ENCODE assay signal across 8 cellular contexts in genomic region chr11:7665473-7666291, GRCh38. TPM values are rescaled to one million over a fixed set of nuclear protein-coding genes. Genes with fewer than 3 reads are reported as not detected.
DNase-seq lines count a peak whose midpoint lies in the region; ATAC-seq and TF ChIP-seq lines count a peak whose summit lies in the region.

No MANE protein-coding gene starts in this region.

- no peak overlapping the region for H4K91ac ChIP-seq in neuronal stem cell (ENCODE audit: low read depth, low read length, poor library complexity)

- H3K4me3 ChIP-seq in OCI-LY1 (ENCODE audit: low read depth, low read length, poor library complexity, severe bottlenecking): no peak overlapping the region
- H3K4me3 ChIP-seq in fibroblast of lung (replicated peaks in 1 of 4; ENCODE audit: control extremely low read depth in 1 of 4, insufficient read depth in 1 of 4, low read depth in 3 of 4, low read length in 4 of 4): no peak overlapping the region
- H3K4me3 ChIP-seq in neuronal stem cell (ENCODE audit: low read length in 2 of 2): no peak overlapping the region

- no peak overlapping the region for H3K4ac ChIP-seq in neuronal stem cell (ENCODE audit: low read length)

- H3K27me3 ChIP-seq in OCI-LY1 (ENCODE audit: insufficient read depth, low read length) (no peaks in the 10 kb centered on the region), fibroblast of lung (ENCODE audit: control insufficient read depth, insufficient read depth, low read length) (no peaks in the 10 kb centered on the region), neuronal stem cell (ENCODE audit: control insufficient read depth in 3 of 3, insufficient read depth in 3 of 3, low read depth in 1 of 3, low read length in 3 of 3) (peaks cover 0 to 3% (median 0%) of the 10 kb centered on the region in 3 experiments)

- H3K23ac ChIP-seq in neuronal stem cell (ENCODE audit: low read depth, low read length, poor library complexity): peak overlapping the region; percentile 15

- H3K27ac ChIP-seq in OCI-LY1 (ENCODE audit: low read depth, low read length, poor library complexity, severe bottlenecking): no peak overlapping the region
- H3K27ac ChIP-seq in fibroblast of lung (ENCODE audit: insufficient read depth, low read length): no peak overlapping the region
- no peak overlapping the region for H3K27ac ChIP-seq in neuronal stem cell (replicated peaks; ENCODE audit: low read length)
- H3K27ac ChIP-seq in temporal lobe (ENCODE audit: low read depth, low read length): peak overlapping the region; percentile 23

- H3F3A ChIP-seq in OCI-LY1 (ENCODE audit: insufficient read depth, low read length): no peaks in the 10 kb centered on the region

- H3K36me3 ChIP-seq in OCI-LY1 (ENCODE audit: insufficient read depth, low read length): peaks cover 12% of the 10 kb centered on the region; the same call in 1 of the 2 replicates
- H3K36me3 ChIP-seq in fibroblast of lung (ENCODE audit: control insufficient read depth, insufficient read depth, low read length): no peaks in the 10 kb centered on the region
- peaks cover 0 to 18% of the 10 kb centered on the region in 2 donors for H3K36me3 ChIP-seq in neuronal stem cell (replicated peaks in 1 of 2; ENCODE audit: control insufficient read depth in 2 of 2, insufficient read depth in 2 of 2, low read length in 2 of 2)

- H3K18ac ChIP-seq in neuronal stem cell (ENCODE audit: low read length): peak overlapping the region; percentile 25

- H4K20me1 ChIP-seq in OCI-LY1 (ENCODE audit: insufficient read depth, low read length): no peaks in the 10 kb centered on the region
- H4K20me1 ChIP-seq in fibroblast of lung (ENCODE audit: control insufficient read depth, extremely low read depth, insufficient read depth, low read length): no peaks in the 10 kb centered on the region

- H3K4me2 ChIP-seq in OCI-LY1 (ENCODE audit: low read length): no peak overlapping the region
- H3K4me2 ChIP-seq in fibroblast of lung (ENCODE audit: extremely low read depth, insufficient read depth, low read length): no peak overlapping the region
- H3K4me2 ChIP-seq in neuronal stem cell (ENCODE audit: insufficient read depth, low read length, poor library complexity, severe bottlenecking): no peak overlapping the region

- no peak overlapping the region for H2BK5ac ChIP-seq in neuronal stem cell (ENCODE audit: low read length)

- H2AFZ ChIP-seq in OCI-LY1 (ENCODE audit: low read length) (no peak overlapping the region), fibroblast of lung (ENCODE audit: low read length) (no peak overlapping the region), neuronal stem cell (ENCODE audit: low read length) (no peak overlapping the region)

- H3K9me2 ChIP-seq in OCI-LY1 (ENCODE audit: low read depth, low read length): no peaks in the 10 kb centered on the region

- peak; percentile 92 for TF ChIP-seq CTCF in OCI-LY1 (IDR thresholded peaks at IDR 0.05; ENCODE audit: low read length)
- peak; percentile 71 to 78 for TF ChIP-seq CTCF in fibroblast of lung (conservative IDR thresholded peaks at IDR 0.05 in 1 of 2, IDR thresholded peaks at IDR 0.05 in 1 of 2; ENCODE audit: low read depth in 1 of 2, low read length in 2 of 2)

- H2BK12ac ChIP-seq in neuronal stem cell (ENCODE audit: low read length): peak overlapping the region; percentile 43

- no peak overlapping the region for H3K14ac ChIP-seq in neuronal stem cell (ENCODE audit: low read length)

- peak; percentile 16 for DNase-seq in DMS114 treated with DMSO at 0.1 percent for 48 hours (lab: John Stamatoyannopoulos, UW; ENCODE audit: unreplicated experiment)
- DNase-seq in activated T-cell treated with anti-CD3 and anti-CD28 coated beads for 48 hours (ENCODE audit: low read depth): peak; percentile 74
- peak; percentile 35 to 62 for DNase-seq in fibroblast of lung (ENCODE audit: low read depth in 2 of 2)
- DNase-seq in neuronal stem cell (ENCODE audit: low spot score): no peak

- H2AK5ac ChIP-seq in neuronal stem cell (ENCODE audit: low read depth, low read length): peak overlapping the region; percentile 22

- ATAC-seq in GM19455 (IDR thresholded peaks at IDR 0.05; ENCODE audit: unreplicated experiment) (peak; percentile 99), HG03469 (IDR thresholded peaks at IDR 0.05; ENCODE audit: unreplicated experiment) (peak; percentile 95)

- H3K4me1 ChIP-seq in OCI-LY1 (ENCODE audit: insufficient read depth, low read length, severe bottlenecking) (no peaks in the 10 kb centered on the region), fibroblast of lung (ENCODE audit: control insufficient read depth, extremely low read depth, insufficient read depth, low read length) (no peaks in the 10 kb centered on the region), neuronal stem cell (ENCODE audit: control insufficient read depth in 2 of 2, insufficient read depth in 1 of 2, low read depth in 1 of 2, low read length in 2 of 2) (peaks cover 11 to 20% of the 10 kb centered on the region in 2 donors)

- H3K79me2 ChIP-seq in OCI-LY1 (ENCODE audit: insufficient read depth, low read length) (no peaks in the 10 kb centered on the region), fibroblast of lung (ENCODE audit: control insufficient read depth, insufficient read depth, low read length) (no peaks in the 10 kb centered on the region)

- H3K79me1 ChIP-seq in neuronal stem cell (ENCODE audit: low read depth, low read length): peaks cover 2% of the 10 kb centered on the region

- H4K8ac ChIP-seq in neuronal stem cell (ENCODE audit: low read depth, low read length): no peak overlapping the region

- H2BK120ac ChIP-seq in neuronal stem cell (ENCODE audit: low read depth, low read length): no peak overlapping the region

- H2BK15ac ChIP-seq in neuronal stem cell (ENCODE audit: low read length): no peak overlapping the region

- no peaks in the 10 kb centered on the region for H3K9me3 ChIP-seq in OCI-LY1 (ENCODE audit: low read length)
- no peaks in the 10 kb centered on the region for H3K9me3 ChIP-seq in fibroblast of lung (ENCODE audit: control insufficient read depth, insufficient read depth, low read depth, low read length)
- H3K9me3 ChIP-seq in neuronal stem cell (replicated peaks in 1 of 2; ENCODE audit: control insufficient read depth in 2 of 2, insufficient read depth in 1 of 2, low read depth in 1 of 2, low read length in 2 of 2): peaks cover 4 to 17% of the 10 kb centered on the region in 2 donors

- H3K9ac ChIP-seq in OCI-LY1 (ENCODE audit: low read length): no peak overlapping the region
- H3K9ac ChIP-seq in fibroblast of lung (ENCODE audit: insufficient read depth, low read length): no peak overlapping the region
- H3K9ac ChIP-seq in neuronal stem cell (ENCODE audit: low read depth, low read length, poor library complexity): no peak overlapping the region

- no CpG with 5 or more reads among the region's 20 CpGs for WGBS in neuronal stem cell (ENCODE audit: extremely low coverage in 2 of 2, insufficient read length in 2 of 2, insufficient replicate concordance in 1 of 2), 2 donors

RNA-seq across cellular contexts. Expression of gene CYB5R2, which starts 7.6 kb away (rescaled TPM):
- total RNA-seq in fibroblast of lung (16.2 and 17.2 TPM in 2 replicates), temporal lobe (2.2 TPM)
- polyA plus RNA-seq in fibroblast of lung: 22.5 and 23.3 TPM in 2 replicates
- 23.9 and 25.2 TPM in 2 replicates for polyA plus RNA-seq in fibroblast of lung (2012)
- polyA minus RNA-seq in fibroblast of lung (ENCODE audit: low replicate concordance): 20.3 and 38.0 TPM in 2 replicates
- 37.3 TPM for polyA plus RNA-seq in neuronal stem cell (2013, experiment 1 of 2)
- polyA plus RNA-seq in neuronal stem cell (2013, experiment 2 of 2): 38.6 TPM

RNA-seq across cellular contexts. Expression of gene OVCH2, which starts 40.6 kb away (rescaled TPM):
- not detected in 2 replicates for total RNA-seq in fibroblast of lung
- not detected in 2 replicates for polyA plus RNA-seq in fibroblast of lung
- polyA plus RNA-seq in fibroblast of lung (2012): not detected in 2 replicates
- not detected in 2 replicates for polyA minus RNA-seq in fibroblast of lung (ENCODE audit: low replicate concordance)
- polyA plus RNA-seq in neuronal stem cell (2013, experiment 1 of 2): 0.20 TPM
- polyA plus RNA-seq in neuronal stem cell (2013, experiment 2 of 2): 0.10 TPM
- total RNA-seq in temporal lobe: not detected
